In genomic region chr10:352476-353235, GRCh38 we compare ENCODE assay signal across 23 cellular contexts.
DNase-seq lines count a peak whose midpoint lies in the region; ATAC-seq and TF ChIP-seq lines count a peak whose summit lies in the region.
"Had no signal": no experiment of that assay in that cellular context is flagged by ENCODE, and none has a peak within 500 bp of the region (broad histone marks: within the 10 kb centered on the region; RNA-seq: fewer than 3 reads in every experiment).

No MANE protein-coding gene starts in this region.

- no peaks in the 10 kb centered on the region for H3K36me3 Mint-ChIP-seq in activated CD4-positive, alpha-beta T cell treated with anti-CD3 and anti-CD28 coated beads for 36 hours (ENCODE audit: low read depth)
- H3K36me3 Mint-ChIP-seq in CD4-positive, alpha-beta memory T cell: peaks cover 9 to 19% of the 10 kb centered on the region in 2 donors
- peaks cover 1% of the 10 kb centered on the region for H3K36me3 Mint-ChIP-seq in activated naive CD8-positive, alpha-beta T cell treated with anti-CD3 and anti-CD28 coated beads, Interleukin-2, amount 10 ng/mL, durations not matched to agents 7 days and 5 days
- no peaks in the 10 kb centered on the region for H3K36me3 Mint-ChIP-seq in natural killer cell treated with Interleukin-12 subunit alpha and Interleukin-12 subunit beta and Interleukin-15 and Interleukin-18, amount 100 ng/mL, for 72 hours

- no peak for DNase-seq in activated CD4-positive, alpha-beta T cell treated with anti-CD3 and anti-CD28 coated beads for 36 hours
- no peak for DNase-seq in activated CD4-positive, alpha-beta T cell treated with anti-CD3 and anti-CD28 coated beads for 1 hour
- DNase-seq in CD4-positive, alpha-beta memory T cell: no peak
- DNase-seq in activated naive CD8-positive, alpha-beta T cell treated with anti-CD3 and anti-CD28 coated beads, Interleukin-2, amount 10 ng/mL, durations not matched to agents 7 days and 5 days: peak; percentile 40
- DNase-seq in osteoblast (ENCODE audit: insufficient read length, low spot score, missing footprints): peak; percentile 43
- no peak for DNase-seq in substantia nigra (lab: John Stamatoyannopoulos, UW)
- DNase-seq in ovary: no peak
- no peak for DNase-seq in natural killer cell treated with Interleukin-12 subunit alpha and Interleukin-12 subunit beta and Interleukin-15 and Interleukin-18, amount 100 ng/mL, for 72 hours (ENCODE audit: low spot score)
- DNase-seq: AML-193; foreskin fibroblast; heart right ventricle; left colon; NCI-H1105; NCI-H1930; NCI-H2227 treated with DMSO at 0.1 percent for 48 hours; NCI-H69; stimulated activated CD4-positive, alpha-beta T cell treated with anti-CD3 and anti-CD28 coated beads, Interleukin-4, amount 100 ng/mL, for 1 hour; stimulated activated naive B cell treated with anti-CD40 and anti-IgM and Interleukin-4, amounts not matched to agents 10 μg/mL and 1 μg/mL and 100 μg/mL, for 72 hours had no signal

- H3K9me3 Mint-ChIP-seq in activated CD4-positive, alpha-beta T cell treated with anti-CD3 and anti-CD28 coated beads for 36 hours (ENCODE audit: low read depth): no peaks in the 10 kb centered on the region
- no peaks in the 10 kb centered on the region for H3K9me3 Mint-ChIP-seq in CD4-positive, alpha-beta memory T cell
- peaks cover 4% of the 10 kb centered on the region for H3K9me3 Mint-ChIP-seq in activated naive CD8-positive, alpha-beta T cell treated with anti-CD3 and anti-CD28 coated beads, Interleukin-2, amount 10 ng/mL, durations not matched to agents 7 days and 5 days
- no peaks in the 10 kb centered on the region for H3K9me3 Mint-ChIP-seq in natural killer cell treated with Interleukin-12 subunit alpha and Interleukin-12 subunit beta and Interleukin-15 and Interleukin-18, amount 100 ng/mL, for 72 hours
- H3K9me3 Mint-ChIP-seq: activated CD4-positive, alpha-beta T cell treated with anti-CD3 and anti-CD28 coated beads, Interleukin-2, amount 10 ng/mL, durations not matched to agents 7 days and 5 days; brain; IgD-negative memory B cell; stimulated activated naive B cell treated with anti-CD40 and anti-IgM and Interleukin-4, amounts not matched to agents 10 μg/mL and 1 μg/mL and 100 μg/mL, for 72 hours had no signal

- 87 to 91% (median 89%) methylated on average over 20 to 21 of the region's 21 CpGs for WGBS in ovary, 3 donors

- H3K27me3 ChIP-seq in CD4-positive, alpha-beta memory T cell (ENCODE audit: insufficient read depth, low read length): no peaks in the 10 kb centered on the region
- H3K27me3 ChIP-seq in osteoblast (ENCODE audit: insufficient read depth, low read length) (no peaks in the 10 kb centered on the region), ovary (no peaks in the 10 kb centered on the region)
- H3K27me3 ChIP-seq: heart right ventricle, tibial artery had no signal

- peaks cover 3% of the 10 kb centered on the region for H3K79me2 ChIP-seq in osteoblast (ENCODE audit: insufficient read depth, low read length)

- CTCF ChIA-PET in activated CD4-positive, alpha-beta T cell treated with anti-CD3 and anti-CD28 coated beads for 36 hours (lab: Charles Lee): interaction anchor here (0.5 kb wide), 1 partner anchor 440 kb away, joined by 3 read pairs; no protein-coding TSS in a partner anchor
- CTCF ChIA-PET in CD4-positive, alpha-beta memory T cell (lab: Charles Lee; ENCODE audit: partially characterized antibody): no interaction called here

- no peak overlapping the region for H2AFZ ChIP-seq in osteoblast (ENCODE audit: low read length)

- TF ChIP-seq EP300 in ovary (IDR thresholded peaks at IDR 0.05): no peak

- no peaks in the 10 kb centered on the region for H4K20me1 ChIP-seq in osteoblast (ENCODE audit: insufficient read depth, low read length)

- H3K27me3 Mint-ChIP-seq in activated CD4-positive, alpha-beta T cell treated with anti-CD3 and anti-CD28 coated beads for 36 hours: no peaks in the 10 kb centered on the region
- no peaks in the 10 kb centered on the region for H3K27me3 Mint-ChIP-seq in CD4-positive, alpha-beta memory T cell
- no peaks in the 10 kb centered on the region for H3K27me3 Mint-ChIP-seq in activated naive CD8-positive, alpha-beta T cell treated with anti-CD3 and anti-CD28 coated beads, Interleukin-2, amount 10 ng/mL, durations not matched to agents 7 days and 5 days
- no peaks in the 10 kb centered on the region for H3K27me3 Mint-ChIP-seq in natural killer cell treated with Interleukin-12 subunit alpha and Interleukin-12 subunit beta and Interleukin-15 and Interleukin-18, amount 100 ng/mL, for 72 hours
- H3K27me3 Mint-ChIP-seq: activated CD4-positive, alpha-beta T cell treated with anti-CD3 and anti-CD28 coated beads, Interleukin-2, amount 10 ng/mL, durations not matched to agents 7 days and 5 days; brain; IgD-negative memory B cell; stimulated activated naive B cell treated with anti-CD40 and anti-IgM and Interleukin-4, amounts not matched to agents 10 μg/mL and 1 μg/mL and 100 μg/mL, for 72 hours had no signal

- peaks cover 17% of the 10 kb centered on the region for H3K4me1 Mint-ChIP-seq in activated CD4-positive, alpha-beta T cell treated with anti-CD3 and anti-CD28 coated beads for 36 hours
- H3K4me1 Mint-ChIP-seq in CD4-positive, alpha-beta memory T cell: peaks cover 9 to 23% (median 15%) of the 10 kb centered on the region in 4 donors
- H3K4me1 Mint-ChIP-seq in activated naive CD8-positive, alpha-beta T cell treated with anti-CD3 and anti-CD28 coated beads, Interleukin-2, amount 10 ng/mL, durations not matched to agents 7 days and 5 days: peaks cover 31% of the 10 kb centered on the region
- no peaks in the 10 kb centered on the region for H3K4me1 Mint-ChIP-seq in natural killer cell treated with Interleukin-12 subunit alpha and Interleukin-12 subunit beta and Interleukin-15 and Interleukin-18, amount 100 ng/mL, for 72 hours (ENCODE audit: low read depth in 2 of 2)
- H3K4me1 Mint-ChIP-seq: brain; stimulated activated naive B cell treated with anti-CD40 and anti-IgM and Interleukin-4, amounts not matched to agents 10 μg/mL and 1 μg/mL and 100 μg/mL, for 72 hours had no signal

- H3K9me3 ChIP-seq in CD4-positive, alpha-beta memory T cell (ENCODE audit: control insufficient read depth in 1 of 2, low read length in 2 of 2): no peaks in the 10 kb centered on the region
- no peaks in the 10 kb centered on the region for H3K9me3 ChIP-seq in osteoblast (ENCODE audit: low read depth, low read length)
- H3K9me3 ChIP-seq in ovary: no peaks in the 10 kb centered on the region
- H3K9me3 ChIP-seq: heart right ventricle, tibial artery had no signal

- H3K4me1 ChIP-seq in CD4-positive, alpha-beta memory T cell (ENCODE audit: insufficient read depth, low read length): peaks cover 6% of the 10 kb centered on the region
- no peaks in the 10 kb centered on the region for H3K4me1 ChIP-seq in osteoblast (ENCODE audit: insufficient read depth, low read length)
- no peaks in the 10 kb centered on the region for H3K4me1 ChIP-seq in ovary (ENCODE audit: insufficient read depth)
- H3K4me1 ChIP-seq: heart right ventricle, tibial artery had no signal

- intact Hi-C loops in activated CD4-positive, alpha-beta T cell treated with anti-CD3 and anti-CD28 coated beads for 36 hours (cut with DNase I, micrococcal nuclease): no loop called here
- intact Hi-C loops in CD4-positive, alpha-beta memory T cell (cut with micrococcal nuclease): no loop called here
- intact Hi-C loops in ovary (cut with DNase I): no loop called here

- no peak overlapping the region for H3K27ac ChIP-seq in CD4-positive, alpha-beta memory T cell (ENCODE audit: low read depth, low read length)
- H3K27ac ChIP-seq in osteoblast (ENCODE audit: low read depth, low read length) (no peak overlapping the region), substantia nigra (ENCODE audit: low read depth, low read length, poor library complexity, severe bottlenecking) (no peak overlapping the region), ovary (no peak overlapping the region)
- H3K27ac ChIP-seq: heart right ventricle, tibial artery, VCaP had no signal

- no peaks in the 10 kb centered on the region for H3K36me3 ChIP-seq in CD4-positive, alpha-beta memory T cell (ENCODE audit: insufficient read depth, low read length)
- H3K36me3 ChIP-seq in osteoblast (ENCODE audit: insufficient read depth, low read length) (peaks cover 65% of the 10 kb centered on the region), ovary (no peaks in the 10 kb centered on the region)

- TF ChIP-seq CTCF in osteoblast (IDR thresholded peaks at IDR 0.05; ENCODE audit: extremely low read depth, low read depth, low read length) (no peak), ovary (IDR thresholded peaks at IDR 0.05) (no peak)

- TF ChIP-seq POLR2A in ovary (IDR thresholded peaks at IDR 0.05): no peak

- peak; percentile 34 for ATAC-seq in activated CD4-positive, alpha-beta T cell treated with anti-CD3 and anti-CD28 coated beads for 36 hours
- ATAC-seq in activated naive CD8-positive, alpha-beta T cell treated with anti-CD3 and anti-CD28 coated beads, Interleukin-2, amount 10 ng/mL, durations not matched to agents 7 days and 5 days (ENCODE audit: low read depth): peak; percentile 51
- ATAC-seq in natural killer cell treated with Interleukin-12 subunit alpha and Interleukin-12 subunit beta and Interleukin-15 and Interleukin-18, amount 100 ng/mL, for 72 hours: no peak
- ATAC-seq: heart right ventricle; left colon; stimulated activated naive B cell treated with anti-CD40 and anti-IgM and Interleukin-4, amounts not matched to agents 10 μg/mL and 1 μg/mL and 100 μg/mL, for 72 hours had no signal

- peak overlapping the region; percentile 37 for H3K27ac Mint-ChIP-seq in activated CD4-positive, alpha-beta T cell treated with anti-CD3 and anti-CD28 coated beads for 36 hours
- peak overlapping the region in 4 of 7 donors; percentile 3 to 64 (median 22) for H3K27ac Mint-ChIP-seq in CD4-positive, alpha-beta memory T cell
- H3K27ac Mint-ChIP-seq in activated naive CD8-positive, alpha-beta T cell treated with anti-CD3 and anti-CD28 coated beads, Interleukin-2, amount 10 ng/mL, durations not matched to agents 7 days and 5 days: peak overlapping the region; percentile 82
- no peak overlapping the region for H3K27ac Mint-ChIP-seq in natural killer cell treated with Interleukin-12 subunit alpha and Interleukin-12 subunit beta and Interleukin-15 and Interleukin-18, amount 100 ng/mL, for 72 hours
- H3K27ac Mint-ChIP-seq: stimulated activated naive B cell treated with anti-CD40 and anti-IgM and Interleukin-4, amounts not matched to agents 10 μg/mL and 1 μg/mL and 100 μg/mL, for 72 hours had no signal

- H3K4me2 ChIP-seq in osteoblast (ENCODE audit: insufficient read depth, low read length): no peak overlapping the region

- no peak overlapping the region for H3K4me3 ChIP-seq in CD4-positive, alpha-beta memory T cell (ENCODE audit: low read length in 2 of 2)
- H3K4me3 ChIP-seq in osteoblast (ENCODE audit: insufficient read depth, low read length) (no peak overlapping the region), ovary (no peak overlapping the region)
- H3K4me3 ChIP-seq: heart right ventricle, tibial artery had no signal

- POLR2A ChIA-PET in activated CD4-positive, alpha-beta T cell treated with anti-CD3 and anti-CD28 coated beads for 36 hours (lab: Charles Lee): no interaction called here
- POLR2A ChIA-PET in CD4-positive, alpha-beta memory T cell (lab: Charles Lee; ENCODE audit: partially characterized antibody): interaction anchor here (1.2 kb wide), 1 partner anchor 19 kb away, joined by 4 read pairs; no protein-coding TSS in a partner anchor
- POLR2A ChIA-PET in activated naive CD8-positive, alpha-beta T cell treated with anti-CD3 and anti-CD28 coated beads, Interleukin-2, amount 10 ng/mL, durations not matched to agents 7 days and 5 days (lab: Charles Lee): interaction anchor here (2.5 kb wide), 1 partner anchor 23 kb away, joined by 7 read pairs; no protein-coding TSS in a partner anchor

- H3K4me3 Mint-ChIP-seq in activated CD4-positive, alpha-beta T cell treated with anti-CD3 and anti-CD28 coated beads for 36 hours: no peak overlapping the region
- H3K4me3 Mint-ChIP-seq in CD4-positive, alpha-beta memory T cell: peak overlapping the region in 1 of 8 donors; percentile 20
- H3K4me3 Mint-ChIP-seq in activated naive CD8-positive, alpha-beta T cell treated with anti-CD3 and anti-CD28 coated beads, Interleukin-2, amount 10 ng/mL, durations not matched to agents 7 days and 5 days: peak overlapping the region; percentile 74
- H3K4me3 Mint-ChIP-seq in natural killer cell treated with Interleukin-12 subunit alpha and Interleukin-12 subunit beta and Interleukin-15 and Interleukin-18, amount 100 ng/mL, for 72 hours: no peak overlapping the region
- H3K4me3 Mint-ChIP-seq: activated CD4-positive, alpha-beta T cell treated with anti-CD3 and anti-CD28 coated beads, Interleukin-2, amount 10 ng/mL, durations not matched to agents 7 days and 5 days; brain; IgD-negative memory B cell; stimulated activated naive B cell treated with anti-CD40 and anti-IgM and Interleukin-4, amounts not matched to agents 10 μg/mL and 1 μg/mL and 100 μg/mL, for 72 hours had no signal

Comparison
In these comparisons a context has a peak if more than half of its experiments do, and no peak if none do; other contexts are left out.
1. ATAC-seq: peak in activated CD4-positive, alpha-beta T cell treated with anti-CD3 and anti-CD28 coated beads for 36 hours (single experiment) and activated naive CD8-positive, alpha-beta T cell treated with anti-CD3 and anti-CD28 coated beads, Interleukin-2, amount 10 ng/mL, durations not matched to agents 7 days and 5 days (single experiment); none in natural killer cell treated with Interleukin-12 subunit alpha and Interleukin-12 subunit beta and Interleukin-15 and Interleukin-18, amount 100 ng/mL, for 72 hours (0 of 2).
2. DNase-seq: peak in activated naive CD8-positive, alpha-beta T cell treated with anti-CD3 and anti-CD28 coated beads, Interleukin-2, amount 10 ng/mL, durations not matched to agents 7 days and 5 days (single experiment) and osteoblast (single experiment); none in activated CD4-positive, alpha-beta T cell treated with anti-CD3 and anti-CD28 coated beads for 36 hours (single experiment), activated CD4-positive, alpha-beta T cell treated with anti-CD3 and anti-CD28 coated beads for 1 hour (single experiment), CD4-positive, alpha-beta memory T cell (0 of 5), substantia nigra (0 of 49), ovary (0 of 5) and natural killer cell treated with Interleukin-12 subunit alpha and Interleukin-12 subunit beta and Interleukin-15 and Interleukin-18, amount 100 ng/mL, for 72 hours (single experiment).
3. H3K27ac Mint-ChIP-seq: peak in activated CD4-positive, alpha-beta T cell treated with anti-CD3 and anti-CD28 coated beads for 36 hours (single experiment), CD4-positive, alpha-beta memory T cell (4 of 7) and activated naive CD8-positive, alpha-beta T cell treated with anti-CD3 and anti-CD28 coated beads, Interleukin-2, amount 10 ng/mL, durations not matched to agents 7 days and 5 days (single experiment); none in natural killer cell treated with Interleukin-12 subunit alpha and Interleukin-12 subunit beta and Interleukin-15 and Interleukin-18, amount 100 ng/mL, for 72 hours (0 of 2).